In genomic region chr18:53004798-53005197, GRCh38 we compare ENCODE assay signal across 1 cellular context.
TF ChIP-seq lines count a peak whose summit lies in the region.

No MANE protein-coding gene starts in this region.

TF ChIP-seq in WTC11, 78 proteins besides CTCF, POLR2A, EP300 and RAD21 (continued from another document):
- TF ChIP-seq AFF4 (CRISPR knock-in tag; IDR thresholded peaks at IDR 0.05; ENCODE audit: borderline replicate concordance) (no peak), ESRRA (CRISPR knock-in tag; IDR thresholded peaks at IDR 0.05; ENCODE audit: borderline replicate concordance) (no peak)
